ENCODE assay signal across 1 cellular context in the genomic region with DNA sequence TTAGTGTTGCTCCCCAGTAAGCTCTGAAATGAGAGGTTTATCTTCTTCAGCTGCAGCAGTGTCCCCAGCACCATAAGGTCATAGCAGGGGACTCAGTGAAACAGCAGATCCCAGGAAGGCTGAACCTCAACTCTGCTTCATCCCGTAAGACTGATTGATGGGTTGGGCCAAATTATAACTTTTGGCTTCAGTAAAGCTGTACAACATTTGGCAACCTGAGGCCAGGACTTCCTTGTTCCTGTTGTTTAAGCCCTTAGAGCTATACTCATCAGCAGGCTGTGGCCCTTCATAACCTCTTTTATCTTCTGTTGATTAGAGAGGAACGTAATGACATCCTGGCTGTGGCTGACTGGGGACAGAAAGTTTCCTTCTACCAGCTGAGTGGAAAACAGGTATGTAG.
TF ChIP-seq lines count a peak whose summit lies in the region.

No MANE protein-coding gene starts in this region.

TF ChIP-seq in SK-N-SH, 30 proteins besides CTCF, POLR2A, EP300 and RAD21 (continued from another document):
- TF ChIP-seq, protein P1, sequence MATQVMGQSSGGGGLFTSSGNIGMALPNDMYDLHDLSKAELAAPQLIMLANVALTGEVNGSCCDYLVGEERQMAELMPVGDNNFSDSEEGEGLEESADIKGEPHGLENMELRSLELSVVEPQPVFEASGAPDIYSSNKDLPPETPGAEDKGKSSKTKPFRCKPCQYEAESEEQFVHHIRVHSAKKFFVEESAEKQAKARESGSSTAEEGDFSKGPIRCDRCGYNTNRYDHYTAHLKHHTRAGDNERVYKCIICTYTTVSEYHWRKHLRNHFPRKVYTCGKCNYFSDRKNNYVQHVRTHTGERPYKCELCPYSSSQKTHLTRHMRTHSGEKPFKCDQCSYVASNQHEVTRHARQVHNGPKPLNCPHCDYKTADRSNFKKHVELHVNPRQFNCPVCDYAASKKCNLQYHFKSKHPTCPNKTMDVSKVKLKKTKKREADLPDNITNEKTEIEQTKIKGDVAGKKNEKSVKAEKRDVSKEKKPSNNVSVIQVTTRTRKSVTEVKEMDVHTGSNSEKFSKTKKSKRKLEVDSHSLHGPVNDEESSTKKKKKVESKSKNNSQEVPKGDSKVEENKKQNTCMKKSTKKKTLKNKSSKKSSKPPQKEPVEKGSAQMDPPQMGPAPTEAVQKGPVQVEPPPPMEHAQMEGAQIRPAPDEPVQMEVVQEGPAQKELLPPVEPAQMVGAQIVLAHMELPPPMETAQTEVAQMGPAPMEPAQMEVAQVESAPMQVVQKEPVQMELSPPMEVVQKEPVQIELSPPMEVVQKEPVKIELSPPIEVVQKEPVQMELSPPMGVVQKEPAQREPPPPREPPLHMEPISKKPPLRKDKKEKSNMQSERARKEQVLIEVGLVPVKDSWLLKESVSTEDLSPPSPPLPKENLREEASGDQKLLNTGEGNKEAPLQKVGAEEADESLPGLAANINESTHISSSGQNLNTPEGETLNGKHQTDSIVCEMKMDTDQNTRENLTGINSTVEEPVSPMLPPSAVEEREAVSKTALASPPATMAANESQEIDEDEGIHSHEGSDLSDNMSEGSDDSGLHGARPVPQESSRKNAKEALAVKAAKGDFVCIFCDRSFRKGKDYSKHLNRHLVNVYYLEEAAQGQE (IDR thresholded peaks at IDR 0.05; ENCODE audit: low read depth, low read length): no peak
- TF ChIP-seq CHD2 (IDR thresholded peaks at IDR 0.05; ENCODE audit: low read length, partially characterized antibody) (no peak), FOXJ3 (CRISPR knock-in tag; IDR thresholded peaks at IDR 0.05) (no peak), SIN3A (IDR thresholded peaks at IDR 0.05; ENCODE audit: borderline replicate concordance, low read depth, low read length) (no peak)
